In the genomic region with DNA sequence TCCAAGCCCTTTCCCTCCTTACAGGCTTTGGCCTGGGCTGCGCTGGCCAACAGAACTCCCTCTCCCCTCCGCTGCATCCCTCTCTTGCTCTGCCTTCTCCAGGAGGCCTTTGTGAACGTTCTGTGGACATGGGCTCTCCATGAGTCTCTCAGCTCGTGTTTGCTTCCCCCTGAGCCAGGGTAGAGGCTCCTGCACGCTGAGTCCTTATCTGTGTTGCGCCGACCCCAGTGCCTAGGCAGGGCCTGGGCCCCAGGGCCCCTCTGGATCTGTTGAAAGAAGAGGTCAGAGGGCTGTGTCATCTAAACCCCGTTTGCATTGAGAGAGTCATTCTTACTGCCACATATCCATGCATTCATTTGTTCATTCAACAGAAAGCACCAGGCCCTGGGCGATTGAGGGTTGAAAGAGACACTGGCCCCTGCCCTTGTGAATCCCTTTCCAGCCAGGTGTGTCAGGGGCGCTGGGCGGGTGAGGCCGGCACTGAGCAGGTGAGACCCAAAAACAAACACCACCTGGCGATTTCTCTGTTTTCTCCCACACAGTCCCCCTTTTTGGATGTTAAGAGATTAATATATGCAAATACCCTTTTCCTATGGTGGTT, we compare ENCODE assay signal across 15 cellular contexts.
A peak's percentile ranks its signal among the peaks of the same experiment; 100 is the strongest.
DNase-seq lines count a peak whose midpoint lies in the region; ATAC-seq and TF ChIP-seq lines count a peak whose summit lies in the region.
"Had no signal": no experiment of that assay in that cellular context is flagged by ENCODE, and none has a peak within 500 bp of the region (broad histone marks: within the 10 kb centered on the region; RNA-seq: fewer than 3 reads in every experiment).

No MANE protein-coding gene starts in this region.

- no peak overlapping the region for H3K4me3 ChIP-seq in DOHH2 (ENCODE audit: low read length)
- no peak overlapping the region for H3K4me3 ChIP-seq in coronary artery
- H3K4me3 ChIP-seq: gastroesophageal sphincter had no signal

- no peaks in the 10 kb centered on the region for H3F3A ChIP-seq in DOHH2 (ENCODE audit: control insufficient read depth, insufficient read depth)

- peaks cover 4% of the 10 kb centered on the region for H3K4me1 Mint-ChIP-seq in osteocyte (ENCODE audit: unreplicated experiment)
- H3K4me1 Mint-ChIP-seq: CD4-positive, alpha-beta memory T cell had no signal

- peak overlapping the region; percentile 35 for H3K4me2 ChIP-seq in DOHH2 (ENCODE audit: low read length)

- H3K27me3 ChIP-seq in DOHH2 (ENCODE audit: control insufficient read depth, low read length), result peaks cover 3% of the 10 kb centered on the region; the same call in 1 of the 2 replicates
- H3K27me3 ChIP-seq: brain microvascular endothelial cell, gastroesophageal sphincter had no signal

- no peaks in the 10 kb centered on the region for H3K36me3 Mint-ChIP-seq in osteocyte (ENCODE audit: unreplicated experiment)
- H3K36me3 Mint-ChIP-seq: CD4-positive, alpha-beta memory T cell had no signal

- H3K36me3 ChIP-seq in DOHH2 (ENCODE audit: control insufficient read depth, low read length), result no peaks in the 10 kb centered on the region
- H3K36me3 ChIP-seq: brain microvascular endothelial cell, gastroesophageal sphincter had no signal

- intact Hi-C loops in left colon (cut with DNase I, micrococcal nuclease), result no loop called here

- H3K9me2 ChIP-seq in DOHH2 (replicated peaks; ENCODE audit: control insufficient read depth, low read length), result no peaks in the 10 kb centered on the region

- TF ChIP-seq CTCF in DOHH2 (IDR thresholded peaks at IDR 0.05; ENCODE audit: low read depth, low read length, poor library complexity, severe bottlenecking) (no peak), coronary artery (IDR thresholded peaks at IDR 0.05) (no peak), osteocyte (IDR thresholded peaks at IDR 0.05) (no peak)

- H3K4me1 ChIP-seq in DOHH2 (ENCODE audit: control insufficient read depth, low read length), result peaks cover 15% of the 10 kb centered on the region
- H3K4me1 ChIP-seq: gastroesophageal sphincter had no signal

- DNase-seq in NCI-H1417 (lab: John Stamatoyannopoulos, UW) (peak in 2 of 3 experiments; percentile 84 to 93), coronary artery (ENCODE audit: low spot score) (peak; percentile 41), osteocyte (ENCODE audit: extremely low spot score, unreplicated experiment) (peak; percentile 72), KBM-7 (no peak), H4 (ENCODE audit: low spot score) (no peak), left colon (no peak)
- DNase-seq: brain microvascular endothelial cell; CD4-positive, alpha-beta memory T cell; NCI-H2227 treated with DMSO at 0.1 percent for 48 hours; stimulated activated CD4-positive, alpha-beta T cell treated with anti-CD3 and anti-CD28 coated beads, Interleukin-4, amount 100 ng/mL, for 4 hours; stimulated activated naive CD4-positive, alpha-beta T cell treated with Interleukin-2 at 50 U/mL for 16 hours had no signal

- H3K9me3 ChIP-seq in DOHH2 (ENCODE audit: control insufficient read depth, insufficient read depth, low read length), result no peaks in the 10 kb centered on the region
- H3K9me3 ChIP-seq: gastroesophageal sphincter had no signal

- no peak overlapping the region for H3K27ac Mint-ChIP-seq in osteocyte (ENCODE audit: unreplicated experiment)

- no peaks in the 10 kb centered on the region for H4K20me1 ChIP-seq in DOHH2 (ENCODE audit: control insufficient read depth, insufficient read depth, low read depth, low read length)

- no peak for ATAC-seq in HG03175 (IDR thresholded peaks at IDR 0.05; ENCODE audit: unreplicated experiment)
- no peak for ATAC-seq in left colon
- ATAC-seq: activated CD4-positive, CD25-positive, alpha-beta regulatory T cell treated with anti-CD3 and anti-CD28 coated beads, Interleukin-2, amount 50 U/mL, for 24 hours; gastroesophageal sphincter had no signal

- H3K4me3 Mint-ChIP-seq in osteocyte (ENCODE audit: unreplicated experiment), result no peak overlapping the region
- H3K4me3 Mint-ChIP-seq: CD4-positive, alpha-beta memory T cell had no signal

- H3K9me3 Mint-ChIP-seq in osteocyte (ENCODE audit: unreplicated experiment), result no peaks in the 10 kb centered on the region
- H3K9me3 Mint-ChIP-seq: CD4-positive, alpha-beta memory T cell had no signal

- H3K27ac ChIP-seq in DOHH2 (ENCODE audit: low read depth, low read length) (no peak overlapping the region), coronary artery (no peak overlapping the region)
- H3K27ac ChIP-seq: brain microvascular endothelial cell, gastroesophageal sphincter had no signal

- in situ Hi-C loops in KBM-7 (cut with MboI; ENCODE audit: low pct_unique_long_range_greater_than_20kb, low sequenced_read_pairs), result no loop called here

- H3K79me2 ChIP-seq in DOHH2 (ENCODE audit: control insufficient read depth, low read length), result no peaks in the 10 kb centered on the region

- no peaks in the 10 kb centered on the region for H3K27me3 Mint-ChIP-seq in osteocyte (ENCODE audit: unreplicated experiment)
- H3K27me3 Mint-ChIP-seq: CD4-positive, alpha-beta memory T cell had no signal

Comparison
In these comparisons a context has a peak if more than half of its experiments do, and no peak if none do; other contexts are left out.
1. DNase-seq: peak in NCI-H1417 (2 of 3), coronary artery (single experiment) and osteocyte (single experiment); none in KBM-7 (single experiment), H4 (single experiment) and left colon (0 of 2).